In genomic region chr4:186067757-186068385, GRCh38 we compare ENCODE assay signal across 8 cellular contexts. TPM values are rescaled to one million over a fixed set of nuclear protein-coding genes. Genes with fewer than 3 reads are reported as not detected.
DNase-seq lines count a peak whose midpoint lies in the region; ATAC-seq and TF ChIP-seq lines count a peak whose summit lies in the region.

No MANE protein-coding gene starts in this region.

- intact Hi-C loops in OCI-LY7 (cut with micrococcal nuclease; ENCODE audit: unreplicated experiment): loop anchor here (2.0 to 5.0 kb wide), 2 partner anchors 69 to 124 kb away; partner anchors contain the start of gene CYP4V2

- DNase-seq in COLO668 (lab: John Stamatoyannopoulos, UW; ENCODE audit: unreplicated experiment): peak; percentile 72
- DNase-seq in OCI-LY7 (ENCODE audit: low spot score): peak; percentile 62
- peak in 44 of 56 donors; percentile 4 to 81 (median 28) for DNase-seq in amygdala (lab: John Stamatoyannopoulos, UW)
- peak; percentile 30 for DNase-seq in hepatic stellate cell (ENCODE audit: low spot score)

- H3K4me3 ChIP-seq in OCI-LY7 (ENCODE audit: low read depth, low read length, poor library complexity, severe bottlenecking) (no peak overlapping the region), skeletal muscle satellite cell (ENCODE audit: low read length) (peak overlapping the region; percentile 73)

- H3K9me2 ChIP-seq in OCI-LY7 (ENCODE audit: insufficient read depth, low read length): no peaks in the 10 kb centered on the region

- H3K9ac ChIP-seq in skeletal muscle satellite cell (ENCODE audit: low read depth, low read length): peak overlapping the region; percentile 55

- H3K9me3 ChIP-seq in OCI-LY7 (ENCODE audit: low read length) (no peaks in the 10 kb centered on the region), skeletal muscle satellite cell (replicated peaks; ENCODE audit: low read length) (no peaks in the 10 kb centered on the region)

- peak; percentile 69 for TF ChIP-seq CTCF in OCI-LY7 (conservative IDR thresholded peaks at IDR 0.05; ENCODE audit: low read length)

- H3K36me3 ChIP-seq in OCI-LY7 (ENCODE audit: insufficient read depth, low read length) (no peaks in the 10 kb centered on the region), skeletal muscle satellite cell (ENCODE audit: insufficient read depth, low read length) (no peaks in the 10 kb centered on the region)

- peak overlapping the region; percentile 95 for H2AFZ ChIP-seq in OCI-LY7 (ENCODE audit: low read length)

- no peaks in the 10 kb centered on the region for H3K79me2 ChIP-seq in OCI-LY7 (ENCODE audit: insufficient read depth, low read depth, low read length)

- H3K27ac ChIP-seq in OCI-LY7 (ENCODE audit: low read depth, low read length, poor library complexity, severe bottlenecking): no peak overlapping the region

- H3K27me3 ChIP-seq in skeletal muscle satellite cell (ENCODE audit: control insufficient read depth, insufficient read depth, low read length): no peaks in the 10 kb centered on the region

- POLR2A ChIA-PET in OCI-LY7 (lab: Charles Lee): interaction anchor here (1.2 to 1.4 kb wide), 3 partner anchors 19 to 154 kb away, joined by 3 to 6 read pairs (median 3); partner anchors contain the start of gene CYP4V2

- H3K4me1 ChIP-seq in OCI-LY7 (ENCODE audit: insufficient read depth, low read length, poor library complexity, severe bottlenecking): no peaks in the 10 kb centered on the region
- H3K4me1 ChIP-seq in skeletal muscle satellite cell (ENCODE audit: control insufficient read depth, insufficient read depth, low read length): peaks cover 5% of the 10 kb centered on the region

- ATAC-seq in GM19043 (IDR thresholded peaks at IDR 0.05; ENCODE audit: low read depth, unreplicated experiment) (peak; percentile 76), HG03378 (IDR thresholded peaks at IDR 0.05; ENCODE audit: unreplicated experiment) (peak; percentile 87), GM21737 (IDR thresholded peaks at IDR 0.05; ENCODE audit: unreplicated experiment) (no peak)

- H3K4me2 ChIP-seq in OCI-LY7 (ENCODE audit: low read length): peak overlapping the region; percentile 78; the same call in 1 of the 2 replicates
- H3K4me2 ChIP-seq in skeletal muscle satellite cell (ENCODE audit: low read length): peak overlapping the region; percentile 89

- H4K20me1 ChIP-seq in OCI-LY7 (ENCODE audit: insufficient read depth, low read length): no peaks in the 10 kb centered on the region

- CTCF ChIA-PET in OCI-LY7 (lab: Charles Lee; ENCODE audit: unreplicated experiment): no interaction called here

- BruUV-seq in OCI-LY7 (replicated peaks; lab: Mats Ljungman, UMichigan): no TSS peak

RNA-seq across cellular contexts. Expression of gene TLR3, which starts 1.1 kb away (rescaled TPM):
- total RNA-seq in OCI-LY7 (2014; rRNA removed; shearing (Covaris generic)): 0.26 and 0.38 TPM in 2 replicates
- 0.53 and 0.77 TPM in 2 replicates for total RNA-seq in OCI-LY7 (2022)
- 3.7 and 6.1 TPM in 2 replicates for total RNA-seq in skeletal muscle satellite cell (2012; rRNA removed)

RNA-seq across cellular contexts. Expression of gene FAM149A, which starts 36.6 kb away (rescaled TPM):
- total RNA-seq in OCI-LY7 (2014; rRNA removed; shearing (Covaris generic)): not detected in 2 replicates
- not detected in 2 replicates for total RNA-seq in OCI-LY7 (2022)
- 5.2 and 8.9 TPM in 2 replicates for total RNA-seq in skeletal muscle satellite cell (2012; rRNA removed)
